In the genomic region with DNA sequence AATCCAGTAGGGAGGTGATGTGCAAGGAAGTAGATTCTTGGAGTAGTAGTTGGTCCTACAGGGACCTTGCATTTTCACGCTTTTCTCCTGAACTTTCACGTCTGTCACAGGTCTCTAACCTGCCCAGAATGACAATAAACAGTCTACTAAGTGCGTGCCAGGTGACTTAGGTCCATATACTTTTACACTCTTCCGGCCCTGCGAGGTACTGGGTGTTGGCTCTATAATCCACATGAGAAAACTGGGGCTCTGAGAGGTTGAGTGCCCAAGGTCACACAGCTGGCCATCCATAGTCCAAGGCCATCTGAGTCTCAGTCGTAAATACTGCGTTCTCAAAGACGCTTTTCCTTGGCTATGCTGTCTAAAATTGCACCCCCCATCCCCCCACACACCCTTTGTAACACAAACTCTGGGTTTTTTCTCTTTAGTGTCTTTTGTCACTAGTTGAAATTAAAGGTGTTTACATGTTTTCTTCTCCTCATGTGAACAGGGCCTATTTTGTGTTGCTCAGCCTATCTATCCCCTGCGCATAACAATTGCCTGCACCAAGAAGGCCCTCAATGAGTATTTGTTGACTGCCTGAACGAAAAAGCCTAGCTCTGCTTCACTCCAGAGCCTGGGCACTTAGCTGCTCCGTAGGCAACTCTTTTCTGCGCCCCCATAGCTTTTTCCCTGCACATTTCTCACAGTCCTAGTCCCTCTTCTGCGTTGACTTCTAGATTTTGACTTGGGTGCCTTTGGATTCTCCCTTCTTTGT, we compare ENCODE assay signal across 9 cellular contexts. TPM values are rescaled to one million over a fixed set of nuclear protein-coding genes. Genes with fewer than 3 reads are reported as not detected.
DNase-seq lines count a peak whose midpoint lies in the region; FAIRE-seq and TF ChIP-seq lines count a peak whose summit lies in the region.
"Had no signal": no experiment of that assay in that cellular context is flagged by ENCODE, and none has a peak within 500 bp of the region (broad histone marks: within the 10 kb centered on the region; RNA-seq: fewer than 3 reads in every experiment).

No MANE protein-coding gene starts in this region.

- H3K4me1 Mint-ChIP-seq in activated CD4-positive, alpha-beta T cell treated with anti-CD3 and anti-CD28 coated beads, Interleukin-2, amount 10 ng/mL, durations not matched to agents 24 days and 14 days = peaks cover 55% of the 10 kb centered on the region
- peaks cover 37% of the 10 kb centered on the region for H3K4me1 Mint-ChIP-seq in mesothelial cell of epicardium

- TF ChIP-seq CTCF in bronchial epithelial cell (IDR thresholded peaks at IDR 0.05; ENCODE audit: insufficient read depth, low read length, severe bottlenecking) = no peak
- TF ChIP-seq CTCF in mesothelial cell of epicardium (IDR thresholded peaks at IDR 0.05; ENCODE audit: unreplicated experiment) = no peak

- no peaks in the 10 kb centered on the region for H3K27me3 ChIP-seq in bronchial epithelial cell (ENCODE audit: control insufficient read depth, insufficient read depth, low read length)

- peaks cover 6% of the 10 kb centered on the region for H3K27me3 Mint-ChIP-seq in activated CD4-positive, alpha-beta T cell treated with anti-CD3 and anti-CD28 coated beads, Interleukin-2, amount 10 ng/mL, durations not matched to agents 24 days and 14 days
- H3K27me3 Mint-ChIP-seq in mesothelial cell of epicardium (ENCODE audit: low read depth) = no peaks in the 10 kb centered on the region

- peak overlapping the region; percentile 94 for H3K27ac Mint-ChIP-seq in activated CD4-positive, alpha-beta T cell treated with anti-CD3 and anti-CD28 coated beads, Interleukin-2, amount 10 ng/mL, durations not matched to agents 24 days and 14 days
- H3K27ac Mint-ChIP-seq in mesothelial cell of epicardium = peak overlapping the region; percentile 85

- FAIRE-seq in bronchial epithelial cell (lab: Jason Lieb, UNC) (no peak), urothelium cell line (lab: Jason Lieb, UNC) (no peak)
- FAIRE-seq: G401.6 had no signal

- DNase-seq in activated CD4-positive, alpha-beta T cell treated with anti-CD3 and anti-CD28 coated beads, Interleukin-2, amount 10 ng/mL, durations not matched to agents 24 days and 14 days = no peak
- DNase-seq in activated CD4-positive, alpha-beta T cell treated with anti-CD3 and anti-CD28 coated beads, Interleukin-2, amount 50 U/mL, for 1 hour = no peak
- DNase-seq in KG1 (lab: John Stamatoyannopoulos, UW) (peak; percentile 32), bronchial epithelial cell (ENCODE audit: low read depth) (no peak), mesothelial cell of epicardium (ENCODE audit: low spot score in 2 of 2, unreplicated experiment in 2 of 2) (no peak), urothelium cell line (ENCODE audit: low spot score) (no peak), NCI-H1436 treated with DMSO at 0.1 percent for 48 hours (lab: John Stamatoyannopoulos, UW) (no peak), KBM-7 (no peak)

- H3K36me3 ChIP-seq in bronchial epithelial cell (ENCODE audit: control insufficient read depth, insufficient read depth, low read length) = peaks cover 4% of the 10 kb centered on the region

- in situ Hi-C loops in KBM-7 (cut with MboI; ENCODE audit: low pct_unique_long_range_greater_than_20kb, low sequenced_read_pairs) = no loop called here

- intact Hi-C loops in activated CD4-positive, alpha-beta T cell treated with anti-CD3 and anti-CD28 coated beads, Interleukin-2, amount 10 ng/mL, durations not matched to agents 24 days and 14 days (cut with micrococcal nuclease) = loop anchor here (2.0 kb wide), 1 partner anchor 15 kb away; no protein-coding TSS in a partner anchor

- peak overlapping the region; percentile 95 for H3K4me3 Mint-ChIP-seq in activated CD4-positive, alpha-beta T cell treated with anti-CD3 and anti-CD28 coated beads, Interleukin-2, amount 10 ng/mL, durations not matched to agents 24 days and 14 days
- peak overlapping the region; percentile 89 for H3K4me3 Mint-ChIP-seq in mesothelial cell of epicardium

- peak overlapping the region; percentile 63 for H3K4me3 ChIP-seq in bronchial epithelial cell (ENCODE audit: low read depth, low read length)

- peaks cover 3% of the 10 kb centered on the region for H3K9me3 Mint-ChIP-seq in activated CD4-positive, alpha-beta T cell treated with anti-CD3 and anti-CD28 coated beads, Interleukin-2, amount 10 ng/mL, durations not matched to agents 24 days and 14 days
- H3K9me3 Mint-ChIP-seq in mesothelial cell of epicardium = no peaks in the 10 kb centered on the region

- peaks cover 51% of the 10 kb centered on the region for H3K36me3 Mint-ChIP-seq in activated CD4-positive, alpha-beta T cell treated with anti-CD3 and anti-CD28 coated beads, Interleukin-2, amount 10 ng/mL, durations not matched to agents 24 days and 14 days (ENCODE audit: low read depth)
- peaks cover 17% of the 10 kb centered on the region for H3K36me3 Mint-ChIP-seq in mesothelial cell of epicardium

RNA-seq across cellular contexts. Expression of gene SFXN1, which starts 0.9 kb away (rescaled TPM):
- total RNA-seq in activated CD4-positive, alpha-beta T cell treated with anti-CD3 and anti-CD28 coated beads, Interleukin-2, amount 10 ng/mL, durations not matched to agents 24 days and 14 days = 390 and 404 TPM in 2 replicates
- total RNA-seq in bronchial epithelial cell (86.2 and 123 TPM in 2 replicates), mesothelial cell of epicardium (82.1 to 94.3 TPM (median 87.4 TPM) in 3 replicates)

RNA-seq across cellular contexts. Expression of gene DRD1, which starts 35.3 kb away (rescaled TPM):
- total RNA-seq in activated CD4-positive, alpha-beta T cell treated with anti-CD3 and anti-CD28 coated beads, Interleukin-2, amount 10 ng/mL, durations not matched to agents 24 days and 14 days = 0.07 TPM in 1 of 2 replicates, not detected in the other
- not detected in 2 replicates for total RNA-seq in bronchial epithelial cell
- 0.34 to 0.54 TPM (median 0.40 TPM) in 3 replicates for total RNA-seq in mesothelial cell of epicardium
